Comparison of ENCODE assay signal across 11 cellular contexts in genomic region chr16:593406-593805, GRCh38. TPM values are rescaled to one million over a fixed set of nuclear protein-coding genes. Genes with fewer than 3 reads are reported as not detected.
A peak's percentile ranks its signal among the peaks of the same experiment; 100 is the strongest.
DNase-seq lines count a peak whose midpoint lies in the region; ATAC-seq and TF ChIP-seq lines count a peak whose summit lies in the region.
"Had no signal": no experiment of that assay in that cellular context is flagged by ENCODE, and none has a peak within 500 bp of the region (broad histone marks: within the 10 kb centered on the region; RNA-seq: fewer than 3 reads in every experiment).

No MANE protein-coding gene starts in this region.

- peak overlapping the region; percentile 17 for H3K4me3 ChIP-seq in NB4 (ENCODE audit: low read depth, low read length)
- no peak overlapping the region for H3K4me3 ChIP-seq in body of pancreas
- H3K4me3 ChIP-seq: adrenal gland had no signal

- H3K27me3 ChIP-seq in body of pancreas = no peaks in the 10 kb centered on the region
- H3K27me3 ChIP-seq: adrenal gland had no signal

- intact Hi-C loops in body of pancreas (cut with DNase I) = no loop called here

- DNase-seq in NB4 (ENCODE audit: low read depth) = no peak
- peak; percentile 87 to 96 (median 94) for DNase-seq in body of pancreas
- DNase-seq in mucosa of gallbladder (ENCODE audit: low spot score) = peak; percentile 81
- DNase-seq in GM13976 (ENCODE audit: low spot score) = no peak
- no peak for DNase-seq in cortex of kidney (lab: John Stamatoyannopoulos, UW)
- DNase-seq: foreskin melanocyte had no signal

- H3K9me3 ChIP-seq in body of pancreas = no peaks in the 10 kb centered on the region
- H3K9me3 ChIP-seq: adrenal gland had no signal

- TF ChIP-seq POLR2A in NB4 (IDR thresholded peaks at IDR 0.05; ENCODE audit: extremely low read depth, insufficient read length) (no peak), body of pancreas (IDR thresholded peaks at IDR 0.05) (peak; percentile 76 to 84 (median 84))

- peak; percentile 45 for ATAC-seq in body of pancreas
- no peak for ATAC-seq in HG03457 (IDR thresholded peaks at IDR 0.05; ENCODE audit: unreplicated experiment)
- no peak for ATAC-seq in HG03439 (IDR thresholded peaks at IDR 0.05; ENCODE audit: unreplicated experiment)

- H3K36me3 ChIP-seq in body of pancreas (replicated peaks in 1 of 2; ENCODE audit: insufficient read depth in 1 of 2, low read depth in 2 of 2) = no peaks in the 10 kb centered on the region
- H3K36me3 ChIP-seq: adrenal gland had no signal

- 23 to 34% methylated on average over 7 to 9 of the region's 9 CpGs for WGBS in body of pancreas, 2 donors

- TF ChIP-seq CTCF in 22Rv1 (IDR thresholded peaks at IDR 0.05) (no peak), NB4 (IDR thresholded peaks at IDR 0.05; ENCODE audit: low read depth, low read length) (no peak), body of pancreas (IDR thresholded peaks at IDR 0.05) (peak in 1 of 7 experiments; percentile 1), GM13976 (IDR thresholded peaks at IDR 0.05; ENCODE audit: borderline replicate concordance, control extremely low read depth, extremely low read depth, insufficient read depth, missing control alignments) (no peak)

- in situ Hi-C loops in GM13976 (cut with MboI; ENCODE audit: low sequenced_read_pairs, unreplicated experiment) = no loop called here

- peak overlapping the region; percentile 99 for H3K27ac ChIP-seq in 22Rv1
- H3K27ac ChIP-seq in body of pancreas = peak overlapping the region; percentile 91 to 95 (median 94)

- H3K4me1 ChIP-seq in body of pancreas = peaks cover 68% of the 10 kb centered on the region

RNA-seq across cellular contexts. Expression of gene RAB40C, which starts 3.5 kb away (rescaled TPM):
- total RNA-seq in body of pancreas (10 to 100 TPM; 37.2 to 41.0 TPM), mucosa of gallbladder (33.1 TPM)

RNA-seq across cellular contexts. Expression of gene PIGQ, which starts 23.6 kb away (rescaled TPM):
- total RNA-seq in body of pancreas (10 to 100 TPM; 76.5 to 83.1 TPM), mucosa of gallbladder (117 TPM)

RNA-seq across cellular contexts. Expression of gene NHLRC4, which starts 26.6 kb away (rescaled TPM):
- total RNA-seq in body of pancreas = under 1 TPM in 1 of 2 donors, not detected in 1; 0.52 TPM
- total RNA-seq in mucosa of gallbladder = 1.2 TPM

RNA-seq across cellular contexts. Expression of gene PRR35, which starts 33.2 kb away (rescaled TPM):
- total RNA-seq in body of pancreas (not detected), mucosa of gallbladder (not detected)
- total RNA-seq: adrenal gland, pulmonary artery endothelial cell had no signal

RNA-seq across cellular contexts. Expression of gene WFIKKN1, which starts 37.4 kb away (rescaled TPM):
- total RNA-seq in body of pancreas (1 to 10 TPM; 3.9 to 5.6 TPM), mucosa of gallbladder (1.7 TPM)

Comparison
In these comparisons a context has a peak if more than half of its experiments do, and no peak if none do; other contexts are left out.
1. DNase-seq: peak in body of pancreas (4 of 4) and mucosa of gallbladder (single experiment); none in NB4 (single experiment), GM13976 (single experiment) and cortex of kidney (single experiment).